In genomic region chr18:5720132-5720531, GRCh38 we compare ENCODE assay signal across 24 cellular contexts.
"Had no signal": no experiment of that assay in that cellular context is flagged by ENCODE, and none has a peak within 500 bp of the region (broad histone marks: within the 10 kb centered on the region; RNA-seq: fewer than 3 reads in every experiment).

No MANE protein-coding gene starts in this region.

- ATAC-seq: activated CD4-positive, alpha-beta T cell treated with anti-CD3 and anti-CD28 coated beads for 36 hours; activated CD8-positive, alpha-beta T cell treated with anti-CD3 and anti-CD28 coated beads, Interleukin-2, amount 10 ng/mL, durations not matched to agents 7 days and 5 days; body of pancreas; left lung; mucosa of descending colon; natural killer cell treated with Interleukin-12 subunit alpha and Interleukin-12 subunit beta and Interleukin-15 and Interleukin-18, amount 100 ng/mL, for 72 hours; right lobe of liver had no signal

- DNase-seq: activated CD4-positive, alpha-beta T cell treated with anti-CD3 and anti-CD28 coated beads for 36 hours; activated CD4-positive, CD25-positive, alpha-beta regulatory T cell; activated CD8-positive, alpha-beta T cell treated with anti-CD3 and anti-CD28 coated beads, Interleukin-2, amount 10 ng/mL, durations not matched to agents 7 days and 5 days; activated effector memory CD4-positive, alpha-beta T cell treated with anti-CD3 and anti-CD28 coated beads, Interleukin-2, amount 50 U/mL, for 16 hours; activated naive CD4-positive, alpha-beta T cell treated with anti-CD3 and anti-CD28 coated beads for 36 hours; activated naive CD8-positive, alpha-beta T cell treated with anti-CD3 and anti-CD28 coated beads for 36 hours; activated T-cell treated with anti-CD3 and anti-CD28 coated beads for 4 hours; aorta; body of pancreas; cerebellar nuclear complex; colonic mucosa; effector memory CD4-positive, alpha-beta T cell; kidney glomerular epithelial cell; left lung; mesendoderm; mucosa of descending colon; right lobe of liver; stimulated activated CD4-positive, alpha-beta T cell treated with anti-CD3 and anti-CD28 coated beads, Interleukin-2, amount 100 ng/mL, for 48 hours; stimulated activated naive CD4-positive, alpha-beta T cell treated with Interleukin-2 at 50 U/mL for 16 hours; testis; transverse colon; uterus had no signal

- H3K4me1 Mint-ChIP-seq: activated CD4-positive, alpha-beta T cell treated with anti-CD3 and anti-CD28 coated beads for 36 hours; activated naive CD8-positive, alpha-beta T cell treated with anti-CD3 and anti-CD28 coated beads for 36 hours had no signal

- H3K4me3 Mint-ChIP-seq: activated CD4-positive, alpha-beta T cell treated with anti-CD3 and anti-CD28 coated beads for 36 hours; activated CD8-positive, alpha-beta T cell treated with anti-CD3 and anti-CD28 coated beads, Interleukin-2, amount 10 ng/mL, durations not matched to agents 7 days and 5 days; activated naive CD4-positive, alpha-beta T cell treated with anti-CD3 and anti-CD28 coated beads for 36 hours; activated naive CD8-positive, alpha-beta T cell treated with anti-CD3 and anti-CD28 coated beads for 36 hours; natural killer cell treated with Interleukin-12 subunit alpha and Interleukin-12 subunit beta and Interleukin-15 and Interleukin-18, amount 100 ng/mL, for 72 hours; T-helper 2 cell treated with Interferon-gamma antibody and Interleukin-4, amounts not matched to agents 5 μg/mL and 100 μg/mL, for 36 hours had no signal

- H3K9me3 Mint-ChIP-seq: activated naive CD4-positive, alpha-beta T cell treated with anti-CD3 and anti-CD28 coated beads for 36 hours; activated naive CD8-positive, alpha-beta T cell treated with anti-CD3 and anti-CD28 coated beads for 36 hours; natural killer cell treated with Interleukin-12 subunit alpha and Interleukin-12 subunit beta and Interleukin-15 and Interleukin-18, amount 100 ng/mL, for 72 hours; T-helper 2 cell treated with Interferon-gamma antibody and Interleukin-4, amounts not matched to agents 5 μg/mL and 100 μg/mL, for 36 hours had no signal

- H3K36me3 Mint-ChIP-seq: activated naive CD8-positive, alpha-beta T cell treated with anti-CD3 and anti-CD28 coated beads for 36 hours; natural killer cell treated with Interleukin-12 subunit alpha and Interleukin-12 subunit beta and Interleukin-15 and Interleukin-18, amount 100 ng/mL, for 72 hours had no signal

- H3K27ac Mint-ChIP-seq: activated CD4-positive, alpha-beta T cell treated with anti-CD3 and anti-CD28 coated beads for 36 hours; activated CD8-positive, alpha-beta T cell treated with anti-CD3 and anti-CD28 coated beads, Interleukin-2, amount 10 ng/mL, durations not matched to agents 7 days and 5 days; activated naive CD4-positive, alpha-beta T cell treated with anti-CD3 and anti-CD28 coated beads for 36 hours; activated naive CD8-positive, alpha-beta T cell treated with anti-CD3 and anti-CD28 coated beads for 36 hours; natural killer cell treated with Interleukin-12 subunit alpha and Interleukin-12 subunit beta and Interleukin-15 and Interleukin-18, amount 100 ng/mL, for 72 hours; T-helper 2 cell treated with Interferon-gamma antibody and Interleukin-4, amounts not matched to agents 5 μg/mL and 100 μg/mL, for 36 hours had no signal
